Comparison of ENCODE assay signal across 8 cellular contexts in the genomic region with DNA sequence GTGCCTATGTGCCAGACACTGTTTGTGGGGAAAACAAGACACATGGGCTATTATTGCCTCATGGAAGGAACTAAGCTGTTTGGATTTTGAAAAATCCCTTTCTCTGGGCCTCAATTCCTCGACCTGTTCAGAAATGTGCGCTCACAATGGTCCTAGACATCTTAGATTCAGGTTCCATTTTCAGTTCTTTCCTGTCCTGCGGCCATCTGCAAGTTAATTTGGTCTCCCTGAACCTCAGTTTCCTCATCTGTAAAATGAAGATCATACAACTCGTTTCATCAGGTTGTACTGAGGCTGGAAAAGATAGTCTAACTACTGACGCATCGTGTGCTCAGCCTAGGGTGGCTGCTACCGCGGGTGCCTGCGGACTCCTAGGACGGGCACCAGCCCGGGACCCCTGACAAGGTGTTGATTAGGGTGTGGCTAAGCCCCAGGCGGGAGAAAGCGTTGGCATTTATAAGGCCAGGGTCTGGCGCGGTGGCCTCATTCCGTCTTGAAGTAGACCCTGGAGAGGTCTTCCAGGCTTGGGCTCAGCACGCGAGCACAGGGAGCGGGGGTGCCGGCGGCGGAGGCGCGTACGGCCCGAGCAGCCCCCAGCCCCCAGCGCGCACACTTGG. TPM values are rescaled to one million over a fixed set of nuclear protein-coding genes. Genes with fewer than 3 reads are reported as not detected.
A peak's percentile ranks its signal among the peaks of the same experiment; 100 is the strongest.
DNase-seq lines count a peak whose midpoint lies in the region; ATAC-seq and TF ChIP-seq lines count a peak whose summit lies in the region.

No MANE protein-coding gene starts in this region.

- peak overlapping the region; percentile 76 for H3K9ac ChIP-seq in KMS-11

- no peak for TF ChIP-seq EP300 in stomach (IDR thresholded peaks at IDR 0.05)

- H2AFZ ChIP-seq in KMS-11 (ENCODE audit: low read depth) = peak overlapping the region; percentile 80

- no peaks in the 10 kb centered on the region for H3K9me3 ChIP-seq in stomach

- H3K79me2 ChIP-seq in KMS-11 (ENCODE audit: insufficient read depth, low read depth) = peaks cover 41% of the 10 kb centered on the region

- peak overlapping the region; percentile 31; the same call in 1 of the 2 replicates for H3K27ac ChIP-seq in KMS-11
- H3K27ac ChIP-seq in layer of hippocampus (ENCODE audit: low read depth, low read length) = peak overlapping the region; percentile 86
- H3K27ac ChIP-seq in stomach = peak overlapping the region; percentile 93 to 96 (median 95)

- H3K27me3 ChIP-seq in KMS-11 (ENCODE audit: insufficient read depth, low read depth) (no peaks in the 10 kb centered on the region), layer of hippocampus (ENCODE audit: control insufficient read depth, insufficient read depth, low read length) (no peaks in the 10 kb centered on the region), stomach (no peaks in the 10 kb centered on the region)

- TF ChIP-seq CTCF in AG10803 (conservative IDR thresholded peaks at IDR 0.05; ENCODE audit: low read length) (no peak), KMS-11 (conservative IDR thresholded peaks at IDR 0.05; ENCODE audit: low read depth, low read length) (no peak), astrocyte of the spinal cord (IDR thresholded peaks at IDR 0.05; ENCODE audit: low read depth, low read length) (no peak), stomach (IDR thresholded peaks at IDR 0.05) (no peak)

- intact Hi-C loops in stomach (cut with DNase I; ENCODE audit: low total_unique reads) = no loop called here

- TF ChIP-seq POLR2A in stomach (IDR thresholded peaks at IDR 0.05) = peak in 1 of 4 donors; percentile 22

- peak overlapping the region; percentile 76 for H3K4me3 ChIP-seq in AG10803 (ENCODE audit: low read length)
- H3K4me3 ChIP-seq in KMS-11 (IDR thresholded peaks at IDR 0.05; ENCODE audit: insufficient read depth, low read depth, low read length) = peak overlapping the region; percentile 20
- H3K4me3 ChIP-seq in astrocyte of the spinal cord (ENCODE audit: low read depth, low read length) = peak overlapping the region; percentile 60
- peak overlapping the region; percentile 91 to 100 (median 95) for H3K4me3 ChIP-seq in stomach

- peak overlapping the region; percentile 96 for H3K4me2 ChIP-seq in KMS-11

- DNase-seq in AG10803 (ENCODE audit: low read depth) = peak; percentile 29
- no peak for DNase-seq in astrocyte of the spinal cord (ENCODE audit: low read depth, low spot score)
- no peak for DNase-seq in stomach
- DNase-seq in NCI-H1436 (lab: John Stamatoyannopoulos, UW) = no peak
- no peak for DNase-seq in epidermal melanocyte (ENCODE audit: insufficient read length, low spot score)

- H4K20me1 ChIP-seq in KMS-11 (ENCODE audit: insufficient read depth) = peaks cover 10% of the 10 kb centered on the region

- in situ Hi-C loops in astrocyte of the spinal cord (cut with HindIII; ENCODE audit: low sequenced_read_pairs) = no loop called here

- H3K4me1 ChIP-seq in KMS-11 (ENCODE audit: low read depth, poor library complexity, severe bottlenecking) (peaks cover 43% of the 10 kb centered on the region), stomach (peaks cover 23 to 46% (median 44%) of the 10 kb centered on the region in 4 donors)

- 7 to 20% (median 10%) methylated on average over 14 to 28 of the region's 28 CpGs for WGBS in stomach, 5 donors

- peak; percentile 4 for ATAC-seq in GM19328 (IDR thresholded peaks at IDR 0.05; ENCODE audit: unreplicated experiment)

- H3K36me3 ChIP-seq in KMS-11 (ENCODE audit: insufficient read depth) (no peaks in the 10 kb centered on the region), stomach (peaks cover 4 to 17% (median 13%) of the 10 kb centered on the region in 4 donors)

RNA-seq across cellular contexts. Expression of a gene that starts 0.5 kb away (rescaled TPM):
- total RNA-seq in stomach = 10 to 100 TPM in 4 of 5 donors, 1 to 10 TPM in 1; 7.2 to 54.0 (median 32.5) TPM
- polyA plus RNA-seq in stomach = 10 to 100 TPM; 19.1 to 28.1 (median 22.6) TPM

RNA-seq across cellular contexts. Expression of a gene that starts 35.4 kb away (rescaled TPM):
- total RNA-seq in stomach = 10 to 100 TPM; 18.1 to 62.0 (median 34.5) TPM
- 10 to 100 TPM; 35.2 to 52.1 (median 47.5) TPM for polyA plus RNA-seq in stomach

RNA-seq across cellular contexts. Expression of a gene that starts 48.2 kb away (rescaled TPM):
- total RNA-seq in stomach = 10 to 100 TPM; 29.0 to 84.6 (median 36.2) TPM
- polyA plus RNA-seq in stomach = 10 to 100 TPM; 61.1 to 85.2 (median 67.6) TPM

RNA-seq across cellular contexts. Expression of a gene that starts 51.2 kb away (rescaled TPM):
- total RNA-seq in stomach = 1,000 to 10,000 TPM in 1 of 5 donors, 100 to 1,000 TPM in 4; 255 to 1,618 (median 778) TPM
- polyA plus RNA-seq in stomach = 1,000 to 10,000 TPM; 3,493 to 4,094 (median 3,871) TPM

RNA-seq across cellular contexts. Expression of a gene that starts 57.8 kb away (rescaled TPM):
- 100 to 1,000 TPM in 3 of 5 donors, 10 to 100 TPM in 2; 34.4 to 401 (median 134) TPM for total RNA-seq in stomach
- polyA plus RNA-seq in stomach = 100 to 1,000 TPM; 107 to 443 (median 165) TPM

Comparison
In these comparisons a context has a peak if more than half of its experiments do, and no peak if none do; other contexts are left out.
1. H3K4me3 ChIP-seq: peak in every context shown above with its lines; median percentile 95 in stomach; 76 in AG10803; 60 in astrocyte of the spinal cord; 20 in KMS-11.
2. H3K27ac ChIP-seq: peak in every context shown above with its lines; median percentile 95 in stomach; 86 in layer of hippocampus; 31 in KMS-11.